In genomic region chr19:29812881-29813275, GRCh38 we compare ENCODE assay signal across 1 cellular context.
TF ChIP-seq lines count a peak whose summit lies in the region.

No MANE protein-coding gene starts in this region.

TF ChIP-seq in H1, 55 proteins besides CTCF, POLR2A, EP300 and RAD21 (continued from another document):
- TF ChIP-seq CHD7 (IDR thresholded peaks at IDR 0.05; ENCODE audit: insufficient replicate concordance, low read length) (no peak), CTBP2 (IDR thresholded peaks at IDR 0.05; ENCODE audit: borderline replicate concordance, insufficient read depth, insufficient read length, low read length) (no peak), POLR2AphosphoS5 (IDR thresholded peaks at IDR 0.05; ENCODE audit: low read depth, low read length) (no peak), TBP (IDR thresholded peaks at IDR 0.05; ENCODE audit: low read depth, low read length) (no peak), CBX8 (IDR thresholded peaks at IDR 0.05; ENCODE audit: borderline replicate concordance, low read depth, low read length) (no peak), SP2 (IDR thresholded peaks at IDR 0.05; ENCODE audit: low read length) (no peak), SIX5 (IDR thresholded peaks at IDR 0.05; ENCODE audit: low read depth, low read length) (no peak), RNF2 (IDR thresholded peaks at IDR 0.05; ENCODE audit: borderline replicate concordance, low read depth, low read length, missing control alignments, poor library complexity, severe bottlenecking) (no peak), KDM5A (IDR thresholded peaks at IDR 0.05; ENCODE audit: low read length) (no peak), RXRA (IDR thresholded peaks at IDR 0.05; ENCODE audit: insufficient read depth, low read depth, low read length) (no peak), ASH2L (IDR thresholded peaks at IDR 0.05; ENCODE audit: low read length) (no peak), CEBPB (IDR thresholded peaks at IDR 0.05; ENCODE audit: low read depth, low read length) (no peak)
TF ChIP-seq in H1: peak in this region for 0.
